Comparison of ENCODE assay signal across 24 cellular contexts in genomic region chrX:37746951-37747350, GRCh38. TPM values are rescaled to one million over a fixed set of nuclear protein-coding genes. Genes with fewer than 3 reads are reported as not detected.
A peak's percentile ranks its signal among the peaks of the same experiment; 100 is the strongest.
DNase-seq lines count a peak whose midpoint lies in the region; ATAC-seq and TF ChIP-seq lines count a peak whose summit lies in the region.
"Had no signal": no experiment of that assay in that cellular context is flagged by ENCODE, and none has a peak within 500 bp of the region (broad histone marks: within the 10 kb centered on the region; RNA-seq: fewer than 3 reads in every experiment).

No MANE protein-coding gene starts in this region.

- peak; percentile 59 for DNase-seq in G401 (ENCODE audit: low spot score)
- DNase-seq in HL-60 (ENCODE audit: low read depth in 1 of 2, low spot score in 1 of 2) = no peak
- DNase-seq in activated naive CD8-positive, alpha-beta T cell treated with anti-CD3 and anti-CD28 coated beads for 36 hours = no peak
- no peak for DNase-seq in memory B cell (ENCODE audit: low spot score in 2 of 2)
- DNase-seq in RKO (ENCODE audit: low spot score) = no peak
- no peak for DNase-seq in AG20443 (ENCODE audit: low spot score)
- DNase-seq: DMS153, esophagus squamous epithelium, H9, NCI-H1436, NCI-H2081 treated with DMSO at 0.1 percent for 48 hours, NCI-H226, sigmoid colon, SK-N-SH, T-helper 17 cell, tibial artery had no signal

- no peak for TF ChIP-seq CTCF in HL-60 (IDR thresholded peaks at IDR 0.05; ENCODE audit: insufficient read depth, low read length)

- no peaks in the 10 kb centered on the region for H3K36me3 Mint-ChIP-seq in activated naive CD8-positive, alpha-beta T cell treated with anti-CD3 and anti-CD28 coated beads for 36 hours
- H3K36me3 Mint-ChIP-seq in memory B cell = no peaks in the 10 kb centered on the region
- H3K36me3 Mint-ChIP-seq: activated naive CD4-positive, alpha-beta T cell treated with anti-CD3 and anti-CD28 coated beads, Interleukin-2, amount 50 U/mL, for 24 hours; CD8-positive, alpha-beta T cell had no signal

- H3K4me3 Mint-ChIP-seq in activated naive CD8-positive, alpha-beta T cell treated with anti-CD3 and anti-CD28 coated beads for 36 hours = no peak overlapping the region
- H3K4me3 Mint-ChIP-seq in memory B cell = no peak overlapping the region
- H3K4me3 Mint-ChIP-seq: activated naive CD4-positive, alpha-beta T cell treated with anti-CD3 and anti-CD28 coated beads, Interleukin-2, amount 50 U/mL, for 24 hours; CD8-positive, alpha-beta T cell; H9; T-helper 17 cell had no signal

- peak overlapping the region; percentile 90 for H3K27ac Mint-ChIP-seq in activated naive CD8-positive, alpha-beta T cell treated with anti-CD3 and anti-CD28 coated beads for 36 hours
- peak overlapping the region; percentile 82 for H3K27ac Mint-ChIP-seq in memory B cell
- H3K27ac Mint-ChIP-seq: activated naive CD4-positive, alpha-beta T cell treated with anti-CD3 and anti-CD28 coated beads, Interleukin-2, amount 50 U/mL, for 24 hours; CD8-positive, alpha-beta T cell; H9; T-helper 17 cell had no signal

- H3K27me3 Mint-ChIP-seq in activated naive CD8-positive, alpha-beta T cell treated with anti-CD3 and anti-CD28 coated beads for 36 hours = no peaks in the 10 kb centered on the region
- no peaks in the 10 kb centered on the region for H3K27me3 Mint-ChIP-seq in memory B cell
- H3K27me3 Mint-ChIP-seq: activated naive CD4-positive, alpha-beta T cell treated with anti-CD3 and anti-CD28 coated beads, Interleukin-2, amount 50 U/mL, for 24 hours; T-helper 17 cell had no signal

- H3K27ac ChIP-seq in HL-60 (replicated peaks) = peak overlapping the region; percentile 80
- H3K27ac ChIP-seq: ascending aorta, esophagus squamous epithelium, KMS-11, prostate gland, sigmoid colon, tibial artery had no signal

- ATAC-seq in memory B cell (ENCODE audit: low read depth) = no peak
- no peak for ATAC-seq in HG03521 (IDR thresholded peaks at IDR 0.05; ENCODE audit: unreplicated experiment)
- no peak for ATAC-seq in HG02938 (IDR thresholded peaks at IDR 0.05; ENCODE audit: unreplicated experiment)
- ATAC-seq: CD8-positive, alpha-beta T cell had no signal

- H3K4me1 Mint-ChIP-seq in activated naive CD8-positive, alpha-beta T cell treated with anti-CD3 and anti-CD28 coated beads for 36 hours = peaks cover 22% of the 10 kb centered on the region
- H3K4me1 Mint-ChIP-seq in memory B cell = peaks cover 19% of the 10 kb centered on the region
- H3K4me1 Mint-ChIP-seq: H9 had no signal

- H3K4me3 ChIP-seq in HL-60 (replicated peaks; ENCODE audit: insufficient read depth, low read length) = no peak overlapping the region
- H3K4me3 ChIP-seq: ascending aorta, esophagus squamous epithelium, prostate gland, sigmoid colon, tibial artery had no signal

- in situ Hi-C loops in G401 (cut with HindIII; ENCODE audit: low sequenced_read_pairs) = no loop called here

- H3K27me3 ChIP-seq in HL-60 (ENCODE audit: insufficient read depth, poor library complexity, severe bottlenecking) = no peaks in the 10 kb centered on the region
- H3K27me3 ChIP-seq: ascending aorta, esophagus squamous epithelium, sigmoid colon, tibial artery had no signal

- H3K9me3 Mint-ChIP-seq in activated naive CD8-positive, alpha-beta T cell treated with anti-CD3 and anti-CD28 coated beads for 36 hours = peaks cover 3% of the 10 kb centered on the region
- H3K9me3 Mint-ChIP-seq in memory B cell = no peaks in the 10 kb centered on the region
- H3K9me3 Mint-ChIP-seq: activated naive CD4-positive, alpha-beta T cell treated with anti-CD3 and anti-CD28 coated beads, Interleukin-2, amount 50 U/mL, for 24 hours; CD8-positive, alpha-beta T cell had no signal

RNA-seq across cellular contexts. Expression of gene CYBB, which starts 32.9 kb away (rescaled TPM):
- not detected in 2 replicates for total RNA-seq in G401 (2014; rRNA removed; shearing (Covaris generic))
- under 1 TPM; 0.50 to 0.76 TPM for total RNA-seq in activated naive CD8-positive, alpha-beta T cell treated with anti-CD3 and anti-CD28 coated beads for 36 hours
- total RNA-seq: dermis microvascular lymphatic vessel endothelial cell had no signal
